Comparison of ENCODE assay signal across 8 cellular contexts in genomic region chr2:33476793-33477190, GRCh38. TPM values are rescaled to one million over a fixed set of nuclear protein-coding genes. Genes with fewer than 3 reads are reported as not detected.
DNase-seq lines count a peak whose midpoint lies in the region; ATAC-seq, FAIRE-seq and TF ChIP-seq lines count a peak whose summit lies in the region.

No MANE protein-coding gene starts in this region.

- peak overlapping the region; percentile 89 for H2AFZ ChIP-seq in K562 (ENCODE audit: low read depth, low read length)

- no peak for DNase-seq in activated naive CD4-positive, alpha-beta T cell treated with anti-CD3 and anti-CD28 coated beads for 36 hours
- no peak for DNase-seq in activated naive CD4-positive, alpha-beta T cell treated with Interleukin-2 at 50 U/mL for 16 hours
- DNase-seq in K562 (ENCODE audit: extremely low read depth in 1 of 4, low spot score in 3 of 4) (no peak), lung (ENCODE audit: low spot score) (no peak), type B pancreatic cell (ENCODE audit: extremely low spot score, unreplicated experiment) (no peak), EL (no peak), NOMO-1 treated with dmso at 0.1 percent for 144 hours (lab: John Stamatoyannopoulos, UW; ENCODE audit: unreplicated experiment) (no peak), NOMO-1 treated with DMSO at 0.1 percent for 48 hours (lab: John Stamatoyannopoulos, UW; ENCODE audit: unreplicated experiment) (no peak)

- peak overlapping the region in 1 of 2 experiments; percentile 52; a peak in 2 of 4 replicates for H3K9ac ChIP-seq in K562 (ENCODE audit: insufficient read depth in 1 of 2, low read depth in 2 of 2, low read length in 2 of 2)

- ATAC-seq in K562 (no peak), lung (ENCODE audit: insufficient read depth, low FRiP score) (no peak)

- no peak for TF ChIP-seq RAD21 in K562 (CRISPR knock-in tag; conservative IDR thresholded peaks at IDR 0.05 in 1 of 2, IDR thresholded peaks at IDR 0.05 in 1 of 2)

- H3K79me2 ChIP-seq in K562 (ENCODE audit: control insufficient read depth, insufficient read depth, low read length) = no peaks in the 10 kb centered on the region

- no peaks in the 10 kb centered on the region for H3K27me3 Mint-ChIP-seq in activated naive CD4-positive, alpha-beta T cell treated with anti-CD3 and anti-CD28 coated beads for 36 hours (ENCODE audit: low read depth)
- peaks cover 5% of the 10 kb centered on the region for H3K27me3 Mint-ChIP-seq in type B pancreatic cell

- no peaks in the 10 kb centered on the region for H3K9me3 Mint-ChIP-seq in activated naive CD4-positive, alpha-beta T cell treated with anti-CD3 and anti-CD28 coated beads for 36 hours
- peaks cover 4% of the 10 kb centered on the region for H3K9me3 Mint-ChIP-seq in type B pancreatic cell

- in situ Hi-C loops in K562 (cut with MboI) = no loop called here

- peaks cover 25% of the 10 kb centered on the region for H3K4me1 Mint-ChIP-seq in activated naive CD4-positive, alpha-beta T cell treated with anti-CD3 and anti-CD28 coated beads for 36 hours (ENCODE audit: low read depth)
- H3K4me1 Mint-ChIP-seq in type B pancreatic cell (ENCODE audit: unreplicated experiment) = peaks cover 18% of the 10 kb centered on the region

- H3K9me3 ChIP-seq in K562 (replicated peaks; ENCODE audit: control insufficient read depth, insufficient read depth, low read depth, low read length) (no peaks in the 10 kb centered on the region), lung (ENCODE audit: control insufficient read depth in 2 of 2, insufficient read depth in 1 of 2, low read length in 1 of 2) (no peaks in the 10 kb centered on the region)

- peak overlapping the region; percentile 91 for H3K27ac Mint-ChIP-seq in activated naive CD4-positive, alpha-beta T cell treated with anti-CD3 and anti-CD28 coated beads for 36 hours
- H3K27ac Mint-ChIP-seq in type B pancreatic cell = peak overlapping the region; percentile 95

- H3K4me3 Mint-ChIP-seq in activated naive CD4-positive, alpha-beta T cell treated with anti-CD3 and anti-CD28 coated beads for 36 hours = peak overlapping the region; percentile 81
- H3K4me3 Mint-ChIP-seq in type B pancreatic cell = peak overlapping the region; percentile 90

- H3K4me2 ChIP-seq in K562 (ENCODE audit: insufficient read depth, low read length) = peak overlapping the region; percentile 90

- H3K27me3 ChIP-seq in K562 (ENCODE audit: control insufficient read depth in 2 of 2, insufficient read depth in 2 of 2, low read length in 2 of 2) (peaks cover 6 to 17% of the 10 kb centered on the region in 2 experiments), lung (ENCODE audit: control insufficient read depth, insufficient read depth) (no peaks in the 10 kb centered on the region)

- H3K4me3 ChIP-seq in K562 (peak overlapping the region; percentile 40; the same call in 1 of the 2 replicates), lung (peak overlapping the region; percentile 52)

- BruUV-seq in K562 (replicated peaks; lab: Mats Ljungman, UMichigan) = TSS peak; percentile 67

- TF ChIP-seq EP300 in K562 (IDR thresholded peaks at IDR 0.05; ENCODE audit: low read length) = no peak

- H3K36me3 Mint-ChIP-seq in activated naive CD4-positive, alpha-beta T cell treated with anti-CD3 and anti-CD28 coated beads for 36 hours (ENCODE audit: low read depth) = no peaks in the 10 kb centered on the region
- no peaks in the 10 kb centered on the region for H3K36me3 Mint-ChIP-seq in type B pancreatic cell

- intact Hi-C loops in activated naive CD4-positive, alpha-beta T cell treated with anti-CD3 and anti-CD28 coated beads for 36 hours (cut with micrococcal nuclease) = loop anchor here (1.0 to 10.0 kb wide), 7 partner anchors 12 to 1412 kb away; partner anchors contain the start of genes SPAST and TTC27
- intact Hi-C loops in K562 (cut with micrococcal nuclease) = no loop called here

- H3K27ac ChIP-seq in K562 (ENCODE audit: extremely low read depth, low read depth, low read length) (no peak overlapping the region; the same call in 2 of the 3 replicates), lung (ENCODE audit: low read depth in 1 of 2, low read length in 1 of 2) (peak overlapping the region; percentile 96)

- peaks cover 10 to 41% of the 10 kb centered on the region in 2 experiments for H3K4me1 ChIP-seq in K562 (replicated peaks in 1 of 2; ENCODE audit: control insufficient read depth in 2 of 2, insufficient read depth in 2 of 2, low read length in 2 of 2)
- H3K4me1 ChIP-seq in lung (ENCODE audit: control insufficient read depth in 2 of 2, insufficient read depth in 2 of 2, low read length in 2 of 2) = peaks cover 4 to 14% of the 10 kb centered on the region in 2 donors

- no peaks in the 10 kb centered on the region for H3K9me1 ChIP-seq in K562 (ENCODE audit: control insufficient read depth, insufficient read depth, low read length)

- CTCF ChIA-PET in activated naive CD4-positive, alpha-beta T cell treated with anti-CD3 and anti-CD28 coated beads for 36 hours (lab: Charles Lee) = interaction anchor here (0.6 to 1.9 kb wide), 5 partner anchors 11 to 117 kb away, joined by 3 to 11 read pairs (median 5); no protein-coding TSS in a partner anchor
- CTCF ChIA-PET in K562 (lab: Yijun Ruan, JAX; ENCODE audit: low intra/inter-chr PET ratio) = interaction anchor here (1.3 kb wide), 1 partner anchor 106 kb away, joined by 4 read pairs; no protein-coding TSS in a partner anchor

- 5% methylated on average over 4 of the region's 4 CpGs for WGBS in K562 (ENCODE audit: insufficient coverage, low coverage, missing lambda C conversion rate)
- 2 to 5% methylated on average over 4 of the region's 4 CpGs for WGBS in lung, 2 donors

- POLR2A ChIA-PET in K562 (lab: Yijun Ruan, JAX) = no interaction called here

- no peak for TF ChIP-seq POLR2A in K562 (conservative IDR thresholded peaks at IDR 0.05)

- no peak for TF ChIP-seq CTCF in K562 (IDR thresholded peaks at IDR 0.05 in 2 of 3, conservative IDR thresholded peaks at IDR 0.05 in 1 of 3; ENCODE audit: insufficient read depth in 2 of 3, low read depth in 1 of 3, low read length in 3 of 3)
- no peak for TF ChIP-seq CTCF in lung (IDR thresholded peaks at IDR 0.05; ENCODE audit: control extremely low read depth, extremely low read depth)
- no peak for TF ChIP-seq CTCF in type B pancreatic cell (conservative IDR thresholded peaks at IDR 0.05)

- H3K36me3 ChIP-seq in K562 (ENCODE audit: control insufficient read depth, insufficient read depth, low read length) (no peaks in the 10 kb centered on the region), lung (ENCODE audit: control insufficient read depth in 2 of 2, insufficient read depth in 2 of 2, low read length in 2 of 2) (no peaks in the 10 kb centered on the region)

- no peak for FAIRE-seq in K562 (lab: Jason Lieb, UNC)

- H4K20me1 ChIP-seq in K562 (replicated peaks; ENCODE audit: control insufficient read depth, insufficient read depth, low read length) = no peaks in the 10 kb centered on the region

TF ChIP-seq in K562, 482 proteins besides CTCF, POLR2A, EP300 and RAD21:
- TF ChIP-seq RBFOX2 (IDR thresholded peaks at IDR 0.05; ENCODE audit: low read depth, low read length) = peak; percentile 19; the same call in 1 of the 2 replicates
- no peak for TF ChIP-seq JUNB (CRISPR knock-in tag; conservative IDR thresholded peaks at IDR 0.05)
- TF ChIP-seq, protein P1, sequence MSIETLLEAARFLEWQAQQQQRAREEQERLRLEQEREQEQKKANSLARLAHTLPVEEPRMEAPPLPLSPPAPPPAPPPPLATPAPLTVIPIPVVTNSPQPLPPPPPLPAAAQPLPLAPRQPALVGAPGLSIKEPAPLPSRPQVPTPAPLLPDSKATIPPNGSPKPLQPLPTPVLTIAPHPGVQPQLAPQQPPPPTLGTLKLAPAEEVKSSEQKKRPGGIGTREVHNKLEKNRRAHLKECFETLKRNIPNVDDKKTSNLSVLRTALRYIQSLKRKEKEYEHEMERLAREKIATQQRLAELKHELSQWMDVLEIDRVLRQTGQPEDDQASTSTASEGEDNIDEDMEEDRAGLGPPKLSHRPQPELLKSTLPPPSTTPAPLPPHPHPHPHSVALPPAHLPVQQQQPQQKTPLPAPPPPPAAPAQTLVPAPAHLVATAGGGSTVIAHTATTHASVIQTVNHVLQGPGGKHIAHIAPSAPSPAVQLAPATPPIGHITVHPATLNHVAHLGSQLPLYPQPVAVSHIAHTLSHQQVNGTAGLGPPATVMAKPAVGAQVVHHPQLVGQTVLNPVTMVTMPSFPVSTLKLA (conservative IDR thresholded peaks at IDR 0.05) = 0 out of 4 replicates have a peak, but pooled peaks of 1 of the 2 experiments have one; percentile 9
- TF ChIP-seq ZNF696 (CRISPR knock-in tag; conservative IDR thresholded peaks at IDR 0.05) = no peak
- TF ChIP-seq RBM15 (IDR thresholded peaks at IDR 0.05; ENCODE audit: insufficient read depth, low read length) = no peak
- TF ChIP-seq BRD4 (IDR thresholded peaks at IDR 0.05) = no peak

RNA-seq across cellular contexts. Expression of gene RASGRP3, which starts 0.3 kb away (rescaled TPM):
- total RNA-seq in activated naive CD4-positive, alpha-beta T cell treated with anti-CD3 and anti-CD28 coated beads for 36 hours = 1 to 10 TPM; 1.9 to 2.3 TPM
- total RNA-seq in K562 (2011; cell fraction: chromatin; rRNA removed; ENCODE audit: low replicate concordance) = 0.39 and 1.3 TPM in 2 replicates
- 0.53 and 1.2 TPM in 2 replicates for total RNA-seq in K562 (2011; cell fraction: nucleolus; rRNA removed)
- 0.51 and 0.76 TPM in 2 replicates for total RNA-seq in K562 (2011; cell fraction: nucleoplasm; rRNA removed)
- total RNA-seq in K562 (2014; rRNA removed) = 0.18 and 0.24 TPM in 2 replicates
- total RNA-seq in K562 (2014; rRNA removed; fragmentation: Illumina TruSeq; extraction: Trizol) = 0.76 and 1.6 TPM in 2 replicates
- 0.91 and 1.3 TPM in 2 replicates for total RNA-seq in K562 (2015; rRNA removed; fragmentation: Illumina TruSeq; extraction: Trizol)
- total RNA-seq in K562 (2021) = 1.1 and 1.2 TPM in 2 replicates
- polyA plus RNA-seq in K562 (2011; rRNA removed) = 0.73 and 1.7 TPM in 2 replicates
- 0.67 and 0.80 TPM in 2 replicates for polyA plus RNA-seq in K562 (2011; cell fraction: cytosol; rRNA removed)
- polyA plus RNA-seq in K562 (2011; cell fraction: nucleus; rRNA removed) = 0.79 and 0.95 TPM in 2 replicates
- polyA plus RNA-seq in K562 (2012) = 0.44 and 6.6 TPM in 2 replicates
- 1.2 and 1.4 TPM in 2 replicates for polyA plus RNA-seq in K562 (2014; fragmentation: Illumina TruSeq; extraction: Trizol)
- 1 to 10 TPM; 1.6 TPM for polyA plus RNA-seq in K562 (2014; fragmentation: Nextera tagmentation; extraction: Ambion mirVana)
- 1.2 and 1.5 TPM in 2 replicates for polyA plus RNA-seq in K562 (2014; rRNA removed)
- 0.72 and 1.5 TPM in 2 replicates for polyA minus RNA-seq in K562 (2011; rRNA and poly(A)+ RNA removed)
- not detected in 2 replicates for polyA minus RNA-seq in K562 (2011; cell fraction: cytosol; rRNA and poly(A)+ RNA removed)
- 0.44 and 0.54 TPM in 2 replicates for polyA minus RNA-seq in K562 (2011; cell fraction: nucleus; rRNA and poly(A)+ RNA removed)
- 10 to 100 TPM; 14.7 to 36.6 TPM for total RNA-seq in lung
- 1 to 10 TPM; 3.6 to 6.3 TPM for polyA plus RNA-seq in lung
- 0.94 and 1.1 TPM in 2 replicates for total RNA-seq in type B pancreatic cell (ENCODE audit: low replicate concordance)
